ENCODE assay signal across 16 cellular contexts in the genomic region with DNA sequence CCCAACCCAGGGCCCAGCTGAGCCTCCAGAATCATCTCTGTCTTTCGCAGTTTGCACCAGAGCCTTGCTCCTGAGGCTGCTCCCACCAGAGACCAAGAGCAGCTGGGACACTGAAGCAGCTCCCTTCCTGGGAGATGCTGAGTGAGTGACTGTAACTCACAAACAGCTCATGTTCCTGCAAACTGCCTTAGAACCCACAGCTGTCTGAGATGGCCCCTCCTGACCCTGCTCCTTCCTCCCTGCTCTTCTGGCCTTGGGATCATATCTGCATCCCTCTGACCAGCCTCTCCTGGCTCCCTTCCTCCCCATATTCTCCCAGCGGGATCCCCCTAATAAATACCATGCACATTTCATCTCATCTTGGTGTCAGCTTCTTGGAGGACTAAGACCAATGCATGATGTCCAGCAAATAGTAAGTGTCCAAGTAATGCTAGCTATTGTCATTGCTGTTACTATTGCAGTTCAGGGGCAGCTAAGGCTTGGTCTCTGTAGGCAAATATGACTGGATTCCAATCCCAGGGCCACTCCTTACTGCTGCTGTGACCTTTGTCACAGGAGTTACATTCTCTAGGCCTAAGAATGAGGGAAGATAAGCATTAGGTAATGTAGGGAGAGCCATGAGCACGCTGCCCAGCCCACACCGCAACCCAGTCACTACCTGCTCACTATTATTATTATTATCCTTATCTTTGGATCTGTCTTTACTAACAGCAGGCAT. TPM values are rescaled to one million over a fixed set of nuclear protein-coding genes. Genes with fewer than 3 reads are reported as not detected.
DNase-seq lines count a peak whose midpoint lies in the region; ATAC-seq and TF ChIP-seq lines count a peak whose summit lies in the region.
"Had no signal": no experiment of that assay in that cellular context is flagged by ENCODE, and none has a peak within 500 bp of the region (broad histone marks: within the 10 kb centered on the region; RNA-seq: fewer than 3 reads in every experiment).

No MANE protein-coding gene starts in this region.

- no peaks in the 10 kb centered on the region for H3K27me3 ChIP-seq in left ventricle myocardium inferior (ENCODE audit: low read depth)
- H3K27me3 ChIP-seq: esophagus squamous epithelium, heart right ventricle had no signal

- H3K27me3 Mint-ChIP-seq in activated naive CD8-positive, alpha-beta T cell treated with anti-CD3 and anti-CD28 coated beads, Interleukin-2, amount 10 ng/mL, durations not matched to agents 7 days and 5 days: no peaks in the 10 kb centered on the region
- peaks cover 31% of the 10 kb centered on the region for H3K27me3 Mint-ChIP-seq in type B pancreatic cell

- DNase-seq in left ventricle myocardium inferior (no peak), left cardiac atrium (no peak), mucosa of descending colon (peak; percentile 59 to 87 (median 63)), type B pancreatic cell (ENCODE audit: extremely low spot score, unreplicated experiment) (no peak), GM10248 (ENCODE audit: extremely low spot score) (no peak)
- no peak for DNase-seq in activated naive CD8-positive, alpha-beta T cell treated with anti-CD3 and anti-CD28 coated beads, Interleukin-2, amount 10 ng/mL, durations not matched to agents 7 days and 5 days
- DNase-seq: activated CD4-positive, alpha-beta T cell treated with anti-CD3 and anti-CD28 coated beads for 4 hours; cortex of kidney; DMS 273 treated with DMSO at 0.1 percent for 48 hours; esophagus squamous epithelium; heart right ventricle; natural killer cell; NCI-H2107; stimulated activated CD4-positive, alpha-beta T cell treated with anti-CD3 and anti-CD28 coated beads, Interleukin-1b, Interleukin-23, amount 100 ng/mL, for 48 hours had no signal

- no peaks in the 10 kb centered on the region for H3K9me3 Mint-ChIP-seq in activated naive CD8-positive, alpha-beta T cell treated with anti-CD3 and anti-CD28 coated beads, Interleukin-2, amount 10 ng/mL, durations not matched to agents 7 days and 5 days
- H3K9me3 Mint-ChIP-seq in type B pancreatic cell: no peaks in the 10 kb centered on the region
- H3K9me3 Mint-ChIP-seq: natural killer cell had no signal

- no peak for TF ChIP-seq CTCF in left ventricle myocardium inferior (IDR thresholded peaks at IDR 0.05; ENCODE audit: borderline replicate concordance)
- TF ChIP-seq CTCF in mucosa of descending colon (IDR thresholded peaks at IDR 0.05): no peak
- TF ChIP-seq CTCF in type B pancreatic cell (conservative IDR thresholded peaks at IDR 0.05): no peak
- TF ChIP-seq CTCF in GM10248 (IDR thresholded peaks at IDR 0.05; ENCODE audit: control extremely low read depth, extremely low read depth, low read depth, missing control alignments): no peak

- CTCF ChIA-PET in GM10248 (lab: Yijun Ruan, JAX): interaction anchor here (1.0 to 1.7 kb wide), 3 partner anchors 15 to 26 kb away, joined by 3 to 7 read pairs (median 3); no protein-coding TSS in a partner anchor

- H3K4me3 ChIP-seq in left ventricle myocardium inferior (no peak overlapping the region), mucosa of descending colon (no peak overlapping the region)
- H3K4me3 ChIP-seq: esophagus squamous epithelium, heart right ventricle had no signal

- no peak overlapping the region for H3K4me3 Mint-ChIP-seq in activated naive CD8-positive, alpha-beta T cell treated with anti-CD3 and anti-CD28 coated beads, Interleukin-2, amount 10 ng/mL, durations not matched to agents 7 days and 5 days
- H3K4me3 Mint-ChIP-seq in type B pancreatic cell: no peak overlapping the region
- H3K4me3 Mint-ChIP-seq: natural killer cell had no signal

- H3K27ac Mint-ChIP-seq in activated naive CD8-positive, alpha-beta T cell treated with anti-CD3 and anti-CD28 coated beads, Interleukin-2, amount 10 ng/mL, durations not matched to agents 7 days and 5 days: peak overlapping the region; percentile 31
- peak overlapping the region; percentile 79 for H3K27ac Mint-ChIP-seq in type B pancreatic cell
- H3K27ac Mint-ChIP-seq: natural killer cell had no signal

- H3K4me1 ChIP-seq in left ventricle myocardium inferior (peaks cover 84% of the 10 kb centered on the region), mucosa of descending colon (ENCODE audit: low read depth) (peaks cover 26% of the 10 kb centered on the region)

- H3K36me3 ChIP-seq in left ventricle myocardium inferior (peaks cover 24% of the 10 kb centered on the region), mucosa of descending colon (ENCODE audit: low read depth) (no peaks in the 10 kb centered on the region)

- peak overlapping the region; percentile 70 for H3K27ac ChIP-seq in left ventricle myocardium inferior (replicated peaks)
- H3K27ac ChIP-seq: esophagus squamous epithelium had no signal

- H3K4me1 Mint-ChIP-seq in activated naive CD8-positive, alpha-beta T cell treated with anti-CD3 and anti-CD28 coated beads, Interleukin-2, amount 10 ng/mL, durations not matched to agents 7 days and 5 days: peaks cover 33% of the 10 kb centered on the region
- peaks cover 7% of the 10 kb centered on the region for H3K4me1 Mint-ChIP-seq in type B pancreatic cell (ENCODE audit: unreplicated experiment)

- intact Hi-C loops in left ventricle myocardium inferior (cut with micrococcal nuclease): no loop called here
- intact Hi-C loops in left cardiac atrium (cut with DNase I): no loop called here
- intact Hi-C loops in mucosa of descending colon (cut with DNase I, micrococcal nuclease): no loop called here

- H3K9me3 ChIP-seq in left ventricle myocardium inferior (replicated peaks) (no peaks in the 10 kb centered on the region), mucosa of descending colon (no peaks in the 10 kb centered on the region)
- H3K9me3 ChIP-seq: esophagus squamous epithelium, heart right ventricle had no signal

- H3K36me3 Mint-ChIP-seq in activated naive CD8-positive, alpha-beta T cell treated with anti-CD3 and anti-CD28 coated beads, Interleukin-2, amount 10 ng/mL, durations not matched to agents 7 days and 5 days: peaks cover 37% of the 10 kb centered on the region
- H3K36me3 Mint-ChIP-seq in type B pancreatic cell: no peaks in the 10 kb centered on the region
- H3K36me3 Mint-ChIP-seq: natural killer cell had no signal

- POLR2A ChIA-PET in activated naive CD8-positive, alpha-beta T cell treated with anti-CD3 and anti-CD28 coated beads, Interleukin-2, amount 10 ng/mL, durations not matched to agents 7 days and 5 days (lab: Charles Lee): no interaction called here
- POLR2A ChIA-PET in GM10248 (lab: Yijun Ruan, JAX): interaction anchor here (0.6 kb wide), 1 partner anchor 27 kb away, joined by 9 read pairs; no protein-coding TSS in a partner anchor

- ATAC-seq in left cardiac atrium (no peak), mucosa of descending colon (peak; percentile 95), SK-N-SH treated with all-trans-retinoic acid at 6 μM for 48 hours (no peak), GM18873 (IDR thresholded peaks at IDR 0.05; ENCODE audit: low FRiP score, unreplicated experiment) (no peak)
- ATAC-seq in activated naive CD8-positive, alpha-beta T cell treated with anti-CD3 and anti-CD28 coated beads, Interleukin-2, amount 10 ng/mL, durations not matched to agents 7 days and 5 days (ENCODE audit: low read depth): no peak
- ATAC-seq: natural killer cell had no signal

TF ChIP-seq in SK-N-SH treated with all-trans-retinoic acid at 6 μM for 48 hours, 23 proteins besides CTCF, POLR2A, EP300 and RAD21 (continues in another document):
- TF ChIP-seq ZC3H10 (CRISPR knock-in tag; IDR thresholded peaks at IDR 0.05) (no peak), ZNF8 (CRISPR knock-in tag; IDR thresholded peaks at IDR 0.05) (no peak), ARNTL (CRISPR knock-in tag; IDR thresholded peaks at IDR 0.05; ENCODE audit: borderline replicate concordance, low read depth) (no peak), PPARA (CRISPR knock-in tag; IDR thresholded peaks at IDR 0.05; ENCODE audit: borderline replicate concordance) (no peak), OSR1 (CRISPR knock-in tag; IDR thresholded peaks at IDR 0.05) (no peak), BACH2 (CRISPR knock-in tag; IDR thresholded peaks at IDR 0.05; ENCODE audit: borderline replicate concordance) (no peak), ISL1 (CRISPR knock-in tag; IDR thresholded peaks at IDR 0.05) (no peak)
- TF ChIP-seq, protein P1, sequence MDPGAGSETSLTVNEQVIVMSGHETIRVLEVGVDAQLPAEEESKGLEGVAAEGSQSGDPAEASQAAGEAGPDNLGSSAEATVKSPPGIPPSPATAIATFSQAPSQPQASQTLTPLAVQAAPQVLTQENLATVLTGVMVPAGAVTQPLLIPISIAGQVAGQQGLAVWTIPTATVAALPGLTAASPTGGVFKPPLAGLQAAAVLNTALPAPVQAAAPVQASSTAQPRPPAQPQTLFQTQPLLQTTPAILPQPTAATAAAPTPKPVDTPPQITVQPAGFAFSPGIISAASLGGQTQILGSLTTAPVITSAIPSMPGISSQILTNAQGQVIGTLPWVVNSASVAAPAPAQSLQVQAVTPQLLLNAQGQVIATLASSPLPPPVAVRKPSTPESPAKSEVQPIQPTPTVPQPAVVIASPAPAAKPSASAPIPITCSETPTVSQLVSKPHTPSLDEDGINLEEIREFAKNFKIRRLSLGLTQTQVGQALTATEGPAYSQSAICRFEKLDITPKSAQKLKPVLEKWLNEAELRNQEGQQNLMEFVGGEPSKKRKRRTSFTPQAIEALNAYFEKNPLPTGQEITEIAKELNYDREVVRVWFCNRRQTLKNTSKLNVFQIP (CRISPR knock-in tag; IDR thresholded peaks at IDR 0.05; ENCODE audit: borderline replicate concordance, low read depth): no peak
- TF ChIP-seq, protein P2, sequence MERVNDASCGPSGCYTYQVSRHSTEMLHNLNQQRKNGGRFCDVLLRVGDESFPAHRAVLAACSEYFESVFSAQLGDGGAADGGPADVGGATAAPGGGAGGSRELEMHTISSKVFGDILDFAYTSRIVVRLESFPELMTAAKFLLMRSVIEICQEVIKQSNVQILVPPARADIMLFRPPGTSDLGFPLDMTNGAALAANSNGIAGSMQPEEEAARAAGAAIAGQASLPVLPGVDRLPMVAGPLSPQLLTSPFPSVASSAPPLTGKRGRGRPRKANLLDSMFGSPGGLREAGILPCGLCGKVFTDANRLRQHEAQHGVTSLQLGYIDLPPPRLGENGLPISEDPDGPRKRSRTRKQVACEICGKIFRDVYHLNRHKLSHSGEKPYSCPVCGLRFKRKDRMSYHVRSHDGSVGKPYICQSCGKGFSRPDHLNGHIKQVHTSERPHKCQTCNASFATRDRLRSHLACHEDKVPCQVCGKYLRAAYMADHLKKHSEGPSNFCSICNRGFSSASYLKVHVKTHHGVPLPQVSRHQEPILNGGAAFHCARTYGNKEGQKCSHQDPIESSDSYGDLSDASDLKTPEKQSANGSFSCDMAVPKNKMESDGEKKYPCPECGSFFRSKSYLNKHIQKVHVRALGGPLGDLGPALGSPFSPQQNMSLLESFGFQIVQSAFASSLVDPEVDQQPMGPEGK (CRISPR knock-in tag; IDR thresholded peaks at IDR 0.05; ENCODE audit: borderline replicate concordance): no peak

RNA-seq across cellular contexts. Expression of gene SYNE3, which starts 47.9 kb away (rescaled TPM):
- total RNA-seq in left ventricle myocardium inferior: 11.3 TPM
- 10 to 100 TPM; 24.6 to 34.3 TPM for total RNA-seq in left cardiac atrium
- total RNA-seq in activated naive CD8-positive, alpha-beta T cell treated with anti-CD3 and anti-CD28 coated beads, Interleukin-2, amount 10 ng/mL, durations not matched to agents 7 days and 5 days: 10 to 100 TPM; 79.0 to 79.1 TPM
- total RNA-seq in mucosa of descending colon: 10 to 100 TPM; 13.8 to 16.4 (median 13.9) TPM
- total RNA-seq in type B pancreatic cell (ENCODE audit: low replicate concordance): 0.65 and 2.9 TPM in 2 replicates

Comparison
In these comparisons a context has a peak if more than half of its experiments do, and no peak if none do; other contexts are left out.
1. DNase-seq: peak in mucosa of descending colon (3 of 3); none in left ventricle myocardium inferior (single experiment), left cardiac atrium (single experiment), activated naive CD8-positive, alpha-beta T cell treated with anti-CD3 and anti-CD28 coated beads, Interleukin-2, amount 10 ng/mL, durations not matched to agents 7 days and 5 days (single experiment), type B pancreatic cell (single experiment) and GM10248 (single experiment).